Comparison of ENCODE assay signal across 9 cellular contexts in the genomic region with DNA sequence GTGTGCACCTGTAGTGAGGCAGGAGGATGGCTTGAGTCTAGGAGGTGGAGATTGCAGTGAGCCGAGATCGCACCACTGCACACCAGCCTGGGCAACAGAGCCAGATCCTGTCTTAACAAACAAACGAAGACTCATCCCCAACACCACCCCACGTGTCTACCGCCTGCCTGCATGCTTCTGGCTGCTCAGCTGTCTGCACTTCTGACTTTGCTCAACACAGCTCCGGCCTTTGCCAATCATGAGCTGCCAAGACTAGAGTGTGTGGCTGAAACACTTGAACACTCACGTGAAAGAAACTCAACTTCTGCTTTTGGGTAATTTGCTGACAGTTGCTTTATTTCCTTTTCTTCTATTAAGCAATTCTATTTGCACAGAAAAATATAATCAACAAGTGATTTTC. TPM values are rescaled to one million over a fixed set of nuclear protein-coding genes. Genes with fewer than 3 reads are reported as not detected.
DNase-seq lines count a peak whose midpoint lies in the region; ATAC-seq and TF ChIP-seq lines count a peak whose summit lies in the region.
"Had no signal": no experiment of that assay in that cellular context is flagged by ENCODE, and none has a peak within 500 bp of the region (broad histone marks: within the 10 kb centered on the region; RNA-seq: fewer than 3 reads in every experiment).

No MANE protein-coding gene starts in this region.

- no peaks in the 10 kb centered on the region for H3K9me3 Mint-ChIP-seq in activated T-helper 2 cell treated with anti-CD3 and anti-CD28 coated beads, Interferon-gamma antibody, Interleukin-2, Interleukin-4, amounts not matched to agents 10 μg/mL and 5 μg/mL and 100 μg/mL, durations not matched to agents 14 hours and 24 hours and 36 hours

- peaks cover 9% of the 10 kb centered on the region for H3K4me1 Mint-ChIP-seq in activated T-helper 2 cell treated with anti-CD3 and anti-CD28 coated beads, Interferon-gamma antibody, Interleukin-2, Interleukin-4, amounts not matched to agents 10 μg/mL and 5 μg/mL and 100 μg/mL, durations not matched to agents 14 hours and 24 hours and 36 hours (ENCODE audit: low read depth)

- H3K36me3 ChIP-seq in cardiac muscle cell (no peaks in the 10 kb centered on the region), thyroid gland (no peaks in the 10 kb centered on the region)

- H3K27ac ChIP-seq in cardiac muscle cell (peak overlapping the region; percentile 56), thyroid gland (peak overlapping the region; percentile 71 to 80 (median 77))

- H3K9me3 ChIP-seq in cardiac muscle cell (ENCODE audit: low read depth) (no peaks in the 10 kb centered on the region), thyroid gland (no peaks in the 10 kb centered on the region)

- 14 to 19% methylated on average over 7 of the region's 7 CpGs for WGBS in thyroid gland, 2 donors

- CTCF ChIA-PET in GM10248 (lab: Yijun Ruan, JAX), result interaction anchor here (0.9 to 1.1 kb wide), 4 partner anchors 14 to 43 kb away, joined by 3 to 4 read pairs (median 3); no protein-coding TSS in a partner anchor

- H3K4me3 ChIP-seq in cardiac muscle cell (no peak overlapping the region), thyroid gland (replicated peaks in 1 of 3) (no peak overlapping the region)

- POLR2A ChIA-PET in GM10248 (lab: Yijun Ruan, JAX), result no interaction called here

- peak in 1 of 2 donors; percentile 30 for TF ChIP-seq POLR2A in thyroid gland (IDR thresholded peaks at IDR 0.05)

- H3K27me3 ChIP-seq in cardiac muscle cell, result no peaks in the 10 kb centered on the region
- H3K27me3 ChIP-seq in thyroid gland, result no peaks in the 10 kb centered on the region

- H3K4me3 Mint-ChIP-seq in activated T-helper 2 cell treated with anti-CD3 and anti-CD28 coated beads, Interferon-gamma antibody, Interleukin-2, Interleukin-4, amounts not matched to agents 10 μg/mL and 5 μg/mL and 100 μg/mL, durations not matched to agents 14 hours and 24 hours and 36 hours (ENCODE audit: low read depth), result no peak overlapping the region

- no peaks in the 10 kb centered on the region for H3K36me3 Mint-ChIP-seq in activated T-helper 2 cell treated with anti-CD3 and anti-CD28 coated beads, Interferon-gamma antibody, Interleukin-2, Interleukin-4, amounts not matched to agents 10 μg/mL and 5 μg/mL and 100 μg/mL, durations not matched to agents 14 hours and 24 hours and 36 hours (ENCODE audit: low read depth)

- peak; percentile 83 for ATAC-seq in GM21737 (IDR thresholded peaks at IDR 0.05; ENCODE audit: unreplicated experiment)
- ATAC-seq: HCT116 had no signal

- peaks cover 4% of the 10 kb centered on the region for H3K27me3 Mint-ChIP-seq in activated T-helper 2 cell treated with anti-CD3 and anti-CD28 coated beads, Interferon-gamma antibody, Interleukin-2, Interleukin-4, amounts not matched to agents 10 μg/mL and 5 μg/mL and 100 μg/mL, durations not matched to agents 14 hours and 24 hours and 36 hours (ENCODE audit: low read depth)

- peak; percentile 63 for DNase-seq in GM10248 (ENCODE audit: extremely low spot score)
- DNase-seq in NCI-H446 (lab: John Stamatoyannopoulos, UW), result peak; percentile 16 to 72
- DNase-seq in cardiac muscle cell (ENCODE audit: low read depth in 1 of 2, low spot score in 1 of 2), result peak in 1 of 2 donors; percentile 78
- peak; percentile 93 to 94 for DNase-seq in thyroid gland
- no peak for DNase-seq in activated T-helper 2 cell treated with anti-CD3 and anti-CD28 coated beads, Interferon-gamma antibody, Interleukin-2, Interleukin-4, amounts not matched to agents 10 μg/mL and 5 μg/mL and 100 μg/mL, durations not matched to agents 14 hours and 24 hours and 36 hours (ENCODE audit: low spot score)
- DNase-seq in hepatic stellate cell (ENCODE audit: low spot score), result no peak
- DNase-seq in NCI-H2196 treated with DMSO at 0.1 percent for 48 hours (lab: John Stamatoyannopoulos, UW; ENCODE audit: unreplicated experiment), result no peak

- no peak overlapping the region for H3K27ac Mint-ChIP-seq in activated T-helper 2 cell treated with anti-CD3 and anti-CD28 coated beads, Interferon-gamma antibody, Interleukin-2, Interleukin-4, amounts not matched to agents 10 μg/mL and 5 μg/mL and 100 μg/mL, durations not matched to agents 14 hours and 24 hours and 36 hours

- H3K4me1 ChIP-seq in cardiac muscle cell (ENCODE audit: low read depth) (peaks cover 15% of the 10 kb centered on the region), thyroid gland (peaks cover 26% of the 10 kb centered on the region in 2 donors)

- TF ChIP-seq CTCF in GM10248 (IDR thresholded peaks at IDR 0.05; ENCODE audit: control extremely low read depth, extremely low read depth, low read depth, missing control alignments) (no peak), cardiac muscle cell (IDR thresholded peaks at IDR 0.05; ENCODE audit: low read depth, low read length) (no peak), thyroid gland (IDR thresholded peaks at IDR 0.05) (no peak)

- intact Hi-C loops in thyroid gland (cut with DNase I), result no loop called here
- intact Hi-C loops in activated T-helper 2 cell treated with anti-CD3 and anti-CD28 coated beads, Interferon-gamma antibody, Interleukin-2, Interleukin-4, amounts not matched to agents 10 μg/mL and 5 μg/mL and 100 μg/mL, durations not matched to agents 14 hours and 24 hours and 36 hours (cut with micrococcal nuclease), result no loop called here

RNA-seq across cellular contexts. Expression of a gene that starts 32.1 kb away (rescaled TPM):
- 115 and 164 TPM in 2 replicates for total RNA-seq in cardiac muscle cell
- polyA plus RNA-seq in cardiac muscle cell, result 36.0 and 54.6 TPM in 2 replicates
- total RNA-seq in thyroid gland, result 100 to 1,000 TPM; 152 to 237 (median 186) TPM
- 104 and 105 TPM in 2 replicates for total RNA-seq in activated T-helper 2 cell treated with anti-CD3 and anti-CD28 coated beads, Interferon-gamma antibody, Interleukin-2, Interleukin-4, amounts not matched to agents 10 μg/mL and 5 μg/mL and 100 μg/mL, durations not matched to agents 14 hours and 24 hours and 36 hours

Comparison
In these comparisons a context has a peak if more than half of its experiments do, and no peak if none do; other contexts are left out.
1. DNase-seq: peak in GM10248 (single experiment), NCI-H446 (2 of 2) and thyroid gland (2 of 2); none in activated T-helper 2 cell treated with anti-CD3 and anti-CD28 coated beads, Interferon-gamma antibody, Interleukin-2, Interleukin-4, amounts not matched to agents 10 μg/mL and 5 μg/mL and 100 μg/mL, durations not matched to agents 14 hours and 24 hours and 36 hours (single experiment), hepatic stellate cell (single experiment) and NCI-H2196 treated with DMSO at 0.1 percent for 48 hours (single experiment).